ENCODE assay signal across 17 cellular contexts in the genomic region with DNA sequence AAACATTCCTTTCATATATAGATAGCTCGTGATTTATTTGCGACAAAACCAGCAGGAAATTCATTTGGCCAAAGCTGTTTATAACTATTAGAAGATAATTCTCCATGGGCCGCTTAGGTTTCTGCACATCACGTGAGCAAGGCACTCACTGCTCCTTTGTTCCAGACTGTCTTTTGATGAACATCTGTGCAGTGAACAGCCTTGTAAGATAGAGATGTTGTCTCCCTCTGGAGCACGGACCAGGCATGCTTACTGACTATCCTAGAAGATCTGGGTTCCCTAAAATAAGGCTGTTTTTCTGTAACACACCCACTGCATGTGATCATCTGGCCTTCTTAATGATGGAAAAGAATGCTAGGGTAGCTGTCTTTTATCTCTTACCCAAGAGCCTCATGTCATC. TPM values are rescaled to one million over a fixed set of nuclear protein-coding genes. Genes with fewer than 3 reads are reported as not detected.
A peak's percentile ranks its signal among the peaks of the same experiment; 100 is the strongest.
DNase-seq lines count a peak whose midpoint lies in the region; ATAC-seq and TF ChIP-seq lines count a peak whose summit lies in the region.
"Had no signal": no experiment of that assay in that cellular context is flagged by ENCODE, and none has a peak within 500 bp of the region (broad histone marks: within the 10 kb centered on the region; RNA-seq: fewer than 3 reads in every experiment).

No MANE protein-coding gene starts in this region.

- H3K9ac ChIP-seq in colonic mucosa (ENCODE audit: low read depth in 2 of 2, low read length in 2 of 2): no peak overlapping the region

- H3K4me1 ChIP-seq in colonic mucosa: no peaks in the 10 kb centered on the region
- H3K4me1 ChIP-seq: adrenal gland, Caco-2 had no signal

- no peaks in the 10 kb centered on the region for H3K9me3 ChIP-seq in colonic mucosa
- H3K9me3 ChIP-seq: adrenal gland, Caco-2, upper lobe of left lung had no signal

- no peaks in the 10 kb centered on the region for H3K27me3 ChIP-seq in colonic mucosa
- H3K27me3 ChIP-seq: adrenal gland, upper lobe of left lung had no signal

- H3K4me3 ChIP-seq in foreskin fibroblast (ENCODE audit: low read depth in 1 of 2, low read length in 2 of 2): no peak overlapping the region
- no peak overlapping the region for H3K4me3 ChIP-seq in colonic mucosa
- H3K4me3 ChIP-seq: adrenal gland, upper lobe of left lung had no signal

- peak; percentile 94 for ATAC-seq in sciatic nerve

- H3K27ac ChIP-seq in colonic mucosa: no peak overlapping the region
- H3K27ac ChIP-seq: adrenal gland, upper lobe of left lung had no signal

- intact Hi-C loops in sciatic nerve (cut with DNase I) (no loop called here), colonic mucosa (cut with DNase I) (no loop called here)

- TF ChIP-seq CTCF in foreskin fibroblast (IDR thresholded peaks at IDR 0.05; ENCODE audit: low read depth, low read length): peak; percentile 56
- TF ChIP-seq CTCF in colonic mucosa (IDR thresholded peaks at IDR 0.05): no peak

- peak; percentile 12 for DNase-seq in COLO829 (ENCODE audit: low spot score)
- DNase-seq in SK-MEL-5 (ENCODE audit: low read depth, low spot score): peak; percentile 62
- peak; percentile 47 to 78 for DNase-seq in foreskin fibroblast
- no peak for DNase-seq in sciatic nerve (ENCODE audit: low spot score)
- DNase-seq in cerebellar nuclear complex (lab: John Stamatoyannopoulos, UW): no peak
- no peak for DNase-seq in NCI-H2107 (lab: John Stamatoyannopoulos, UW)
- no peak for DNase-seq in colonic mucosa
- DNase-seq: activated CD4-positive, alpha-beta T cell treated with anti-CD3 and anti-CD28 coated beads for 48 hours; adrenal gland; Caco-2; H7; naive B cell; NCI-H1417 treated with DMSO at 0.1 percent for 48 hours; NCI-H748 treated with DMSO at 0.1 percent for 48 hours; stimulated activated CD4-positive, alpha-beta T cell treated with anti-CD3 and anti-CD28 coated beads, Interleukin-2, amount 100 ng/mL, for 24 hours; T-helper 9 cell; upper lobe of left lung had no signal

- in situ Hi-C loops in SK-MEL-5 (cut with HindIII; ENCODE audit: low pct_unique_long_range_greater_than_20kb, low sequenced_read_pairs): no loop called here

- no peaks in the 10 kb centered on the region for H3K36me3 ChIP-seq in colonic mucosa
- H3K36me3 ChIP-seq: adrenal gland, upper lobe of left lung had no signal

RNA-seq across cellular contexts. Expression of gene YIPF5, which starts 30.9 kb away (rescaled TPM):
- 48.6 and 50.7 TPM in 2 replicates for total RNA-seq in SK-MEL-5 (2014; rRNA removed; shearing (Covaris generic))
- polyA plus RNA-seq in SK-MEL-5 (2015; cell fraction: cytosol; rRNA removed): 35.7 and 37.8 TPM in 2 replicates
- 21.0 and 24.1 TPM in 2 replicates for polyA plus RNA-seq in SK-MEL-5 (2015; cell fraction: nucleus; rRNA removed)
- total RNA-seq in sciatic nerve (47.8 TPM), colonic mucosa (10 to 100 TPM; 44.6 to 60.5 TPM)

RNA-seq across cellular contexts. Expression of gene KCTD16, which starts 31.1 kb away (rescaled TPM):
- 0.03 TPM in 1 of 2 replicates, not detected in the other for total RNA-seq in SK-MEL-5 (2014; rRNA removed; shearing (Covaris generic))
- not detected in 2 replicates for polyA plus RNA-seq in SK-MEL-5 (2015; cell fraction: cytosol; rRNA removed)
- polyA plus RNA-seq in SK-MEL-5 (2015; cell fraction: nucleus; rRNA removed): not detected in 2 replicates
- total RNA-seq in sciatic nerve: 0.53 TPM
- under 1 TPM; 0.02 to 0.03 TPM for total RNA-seq in colonic mucosa
- total RNA-seq: H7 had no signal

Comparison
In these comparisons a context has a peak if more than half of its experiments do, and no peak if none do; other contexts are left out.
1. DNase-seq: peak in COLO829 (single experiment), SK-MEL-5 (single experiment) and foreskin fibroblast (2 of 2); none in sciatic nerve (single experiment), cerebellar nuclear complex (0 of 2), NCI-H2107 (single experiment) and colonic mucosa (single experiment).